9 cellular contexts compared by ENCODE assay signal in the genomic region with DNA sequence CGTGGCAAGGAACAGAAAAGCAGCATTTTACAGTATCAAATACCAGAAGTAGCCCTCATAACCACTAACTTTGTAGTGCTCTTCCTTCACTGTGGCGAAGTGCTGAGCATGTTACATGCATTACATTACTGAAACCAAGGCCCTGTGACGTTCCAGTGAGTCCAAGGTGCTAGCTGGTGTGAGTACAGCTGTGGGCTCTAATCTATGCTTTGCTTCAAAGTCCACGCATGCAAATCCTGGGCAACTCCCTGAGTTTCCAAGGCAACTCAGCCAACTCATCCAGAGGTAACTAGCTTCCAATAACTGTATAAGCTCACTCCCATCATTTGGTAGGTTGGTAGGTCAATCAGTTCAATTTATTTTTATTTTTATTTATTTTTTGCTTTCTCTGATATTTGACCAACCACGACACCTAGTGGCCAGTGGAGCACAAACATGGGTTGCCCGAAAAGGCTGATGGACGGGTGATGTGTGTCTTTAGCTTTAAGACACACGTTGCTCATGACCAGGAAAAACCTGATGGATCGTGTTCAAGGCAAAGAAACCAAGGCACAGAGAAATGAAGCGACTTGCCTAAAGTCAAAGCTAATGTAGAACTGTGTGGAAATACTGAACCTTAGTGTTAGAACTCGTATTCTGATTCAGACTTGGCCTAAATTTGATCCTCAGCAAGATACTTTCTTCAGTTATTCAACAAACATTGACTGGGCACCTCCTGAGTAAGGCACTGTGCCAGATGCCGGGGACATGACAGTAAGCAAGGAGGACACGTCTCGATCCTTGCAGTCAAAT.
DNase-seq lines count a peak whose midpoint lies in the region; ATAC-seq, FAIRE-seq and TF ChIP-seq lines count a peak whose summit lies in the region.
"Had no signal": no experiment of that assay in that cellular context is flagged by ENCODE, and none has a peak within 500 bp of the region (broad histone marks: within the 10 kb centered on the region; RNA-seq: fewer than 3 reads in every experiment).

No MANE protein-coding gene starts in this region.

- peak; percentile 17 to 72 (median 52) for DNase-seq in CD8-positive, alpha-beta T cell
- DNase-seq in NCI-H69 (lab: John Stamatoyannopoulos, UW): peak; percentile 82
- peak; percentile 23 to 39 for DNase-seq in activated CD8-positive, alpha-beta memory T cell treated with anti-CD3 and anti-CD28 coated beads for 1 hour (ENCODE audit: extremely low read depth in 1 of 2, low read depth in 1 of 2)
- DNase-seq in endothelial cell of umbilical vein (ENCODE audit: low read depth, low spot score): peak; percentile 78
- DNase-seq in stimulated activated naive CD8-positive, alpha-beta T cell treated with anti-CD3 and anti-CD28 coated beads, Interleukin-15, amount 100 ng/mL, for 72 hours: peak; percentile 43 to 54

- CTCF ChIA-PET in CD8-positive, alpha-beta T cell (lab: Charles Lee): interaction anchor here (0.7 to 13.2 kb wide), 49 partner anchors 9 to 1102 kb away, joined by 3 to 402 read pairs (median 4); a partner anchor contains a TSS
- CTCF ChIA-PET in endothelial cell of umbilical vein (lab: Charles Lee): interaction anchor here (0.6 to 13.8 kb wide), 75 partner anchors 8 to 527 kb away, joined by 3 to 392 read pairs (median 5); a partner anchor contains a TSS

- no TSS peak for BruUV-seq in endothelial cell of umbilical vein (replicated peaks; lab: Mats Ljungman, UMichigan)

- H3K36me3 ChIP-seq in CD8-positive, alpha-beta T cell (ENCODE audit: insufficient read depth, low read length): no peaks in the 10 kb centered on the region
- H3K36me3 ChIP-seq in endothelial cell of umbilical vein (ENCODE audit: control insufficient read depth in 2 of 2, extremely low read depth in 1 of 2, insufficient read depth in 2 of 2, low read length in 2 of 2) (peaks cover 0 to 3% of the 10 kb centered on the region in 2 experiments), mucosa of rectum (ENCODE audit: control insufficient read depth in 2 of 2, insufficient read depth in 2 of 2, low read length in 2 of 2) (no peaks in the 10 kb centered on the region)

- TF ChIP-seq CTCF in CD8-positive, alpha-beta T cell (IDR thresholded peaks at IDR 0.05): peak; percentile 95
- peak; percentile 67 to 85 for TF ChIP-seq CTCF in endothelial cell of umbilical vein (IDR thresholded peaks at IDR 0.05; ENCODE audit: extremely low read depth in 1 of 2, insufficient read depth in 1 of 2, low read depth in 1 of 2, low read length in 2 of 2)

- no peak overlapping the region for H3K4me3 Mint-ChIP-seq in CD8-positive, alpha-beta T cell
- H3K4me3 Mint-ChIP-seq in stimulated activated naive CD8-positive, alpha-beta T cell treated with anti-CD3 and anti-CD28 coated beads, Interleukin-15, amount 100 ng/mL, for 72 hours: no peak overlapping the region
- H3K4me3 Mint-ChIP-seq: activated naive CD4-positive, alpha-beta T cell treated with anti-CD3 and anti-CD28 coated beads, Interleukin-2, amount 50 U/mL, for 24 hours had no signal

- no peaks in the 10 kb centered on the region for H3K4me1 ChIP-seq in CD8-positive, alpha-beta T cell (ENCODE audit: insufficient read depth, low read length)
- H3K4me1 ChIP-seq in endothelial cell of umbilical vein (ENCODE audit: control insufficient read depth, extremely low read depth, insufficient read depth, low read length) (peaks cover 7% of the 10 kb centered on the region), mucosa of rectum (ENCODE audit: control insufficient read depth in 2 of 2, insufficient read depth in 2 of 2, low read length in 2 of 2) (peaks cover 39 to 43% of the 10 kb centered on the region in 2 donors)

- H3K36me3 Mint-ChIP-seq in CD8-positive, alpha-beta T cell: no peaks in the 10 kb centered on the region
- H3K36me3 Mint-ChIP-seq: activated naive CD4-positive, alpha-beta T cell treated with anti-CD3 and anti-CD28 coated beads, Interleukin-2, amount 50 U/mL, for 24 hours had no signal

- no peak overlapping the region for H3K4me2 ChIP-seq in endothelial cell of umbilical vein (ENCODE audit: insufficient read depth, low read length)

- intact Hi-C loops in CD8-positive, alpha-beta T cell (cut with DNase I, micrococcal nuclease): loop anchor here (1.0 to 10.0 kb wide), 6 partner anchors 75 to 585 kb away; a partner anchor contains a TSS
- intact Hi-C loops in endothelial cell of umbilical vein (cut with micrococcal nuclease): loop anchor here (1.0 to 2.0 kb wide), 6 partner anchors 37 to 225 kb away; no protein-coding TSS in a partner anchor

- no peaks in the 10 kb centered on the region for H3K9me1 ChIP-seq in endothelial cell of umbilical vein (replicated peaks; ENCODE audit: control insufficient read depth, extremely low read depth, insufficient read depth, low read length)

- H3K9me3 ChIP-seq in CD8-positive, alpha-beta T cell (ENCODE audit: low read length): no peaks in the 10 kb centered on the region
- H3K9me3 ChIP-seq in endothelial cell of umbilical vein (replicated peaks; ENCODE audit: control insufficient read depth, insufficient read depth, low read length): no peaks in the 10 kb centered on the region
- H3K9me3 ChIP-seq in mucosa of rectum (ENCODE audit: control insufficient read depth in 2 of 2, low read length in 2 of 2): no peaks in the 10 kb centered on the region

- peaks cover 55% of the 10 kb centered on the region for H3K79me2 ChIP-seq in endothelial cell of umbilical vein (ENCODE audit: control insufficient read depth, insufficient read depth, low read length)

- H3K27ac Mint-ChIP-seq in CD8-positive, alpha-beta T cell: no peak overlapping the region
- H3K27ac Mint-ChIP-seq in stimulated activated naive CD8-positive, alpha-beta T cell treated with anti-CD3 and anti-CD28 coated beads, Interleukin-15, amount 100 ng/mL, for 72 hours: peak overlapping the region in 1 of 2 donors; percentile 11
- H3K27ac Mint-ChIP-seq: activated naive CD4-positive, alpha-beta T cell treated with anti-CD3 and anti-CD28 coated beads, Interleukin-2, amount 50 U/mL, for 24 hours had no signal

- dilution Hi-C loops in endothelial cell of umbilical vein (cut with MboI; ENCODE audit: extremely low pct_ligation_motif_present, low sequenced_read_pairs): loop anchor here (25.0 kb wide), 1 partner anchor 223 kb away; no protein-coding TSS in a partner anchor

- no peaks in the 10 kb centered on the region for H3K4me1 Mint-ChIP-seq in CD8-positive, alpha-beta T cell (ENCODE audit: low read depth)
- H3K4me1 Mint-ChIP-seq in stimulated activated naive CD8-positive, alpha-beta T cell treated with anti-CD3 and anti-CD28 coated beads, Interleukin-15, amount 100 ng/mL, for 72 hours: no peaks in the 10 kb centered on the region
- H3K4me1 Mint-ChIP-seq: activated naive CD4-positive, alpha-beta T cell treated with anti-CD3 and anti-CD28 coated beads, Interleukin-2, amount 50 U/mL, for 24 hours had no signal

- H3K9me3 Mint-ChIP-seq in CD8-positive, alpha-beta T cell: no peaks in the 10 kb centered on the region
- H3K9me3 Mint-ChIP-seq in stimulated activated naive CD8-positive, alpha-beta T cell treated with anti-CD3 and anti-CD28 coated beads, Interleukin-15, amount 100 ng/mL, for 72 hours: no peaks in the 10 kb centered on the region
- H3K9me3 Mint-ChIP-seq: activated naive CD4-positive, alpha-beta T cell treated with anti-CD3 and anti-CD28 coated beads, Interleukin-2, amount 50 U/mL, for 24 hours had no signal

- H3K9ac ChIP-seq in endothelial cell of umbilical vein (replicated peaks; ENCODE audit: extremely low read depth, insufficient read depth, low read length): peak overlapping the region; percentile 22
- peak overlapping the region; percentile 34 to 63 for H3K9ac ChIP-seq in mucosa of rectum (ENCODE audit: low read depth in 1 of 2, low read length in 2 of 2)

- POLR2A ChIA-PET in CD8-positive, alpha-beta T cell (lab: Charles Lee): interaction anchor here (1.3 to 1.4 kb wide), 2 partner anchors 14 to 199 kb away, joined by 3 to 5 read pairs; no protein-coding TSS in a partner anchor
- POLR2A ChIA-PET in endothelial cell of umbilical vein (lab: Charles Lee): interaction anchor here (1.6 to 2.6 kb wide), 2 partner anchors 75 to 228 kb away, joined by 8 to 20 read pairs; a partner anchor contains a TSS

- H3K27me3 ChIP-seq in CD8-positive, alpha-beta T cell (ENCODE audit: insufficient read depth, low read length): no peaks in the 10 kb centered on the region
- H3K27me3 ChIP-seq in endothelial cell of umbilical vein (ENCODE audit: control insufficient read depth in 2 of 2, insufficient read depth in 2 of 2, low read length in 2 of 2) (no peaks in the 10 kb centered on the region), mucosa of rectum (ENCODE audit: control insufficient read depth in 2 of 2, insufficient read depth in 2 of 2, low read length in 2 of 2) (no peaks in the 10 kb centered on the region)

- no peak overlapping the region for H3K4me3 ChIP-seq in CD8-positive, alpha-beta T cell (ENCODE audit: low read depth, low read length)
- no peak overlapping the region for H3K4me3 ChIP-seq in endothelial cell of umbilical vein (replicated peaks in 1 of 3; ENCODE audit: insufficient read depth in 1 of 3, low read depth in 1 of 3, low read length in 3 of 3)
- H3K4me3 ChIP-seq in mucosa of rectum (ENCODE audit: low read length in 2 of 2): peak overlapping the region in 1 of 2 donors; percentile 10

- peaks cover 5% of the 10 kb centered on the region for H4K20me1 ChIP-seq in endothelial cell of umbilical vein (replicated peaks; ENCODE audit: control insufficient read depth, extremely low read depth, insufficient read depth, low read length)

- H3K27ac ChIP-seq in CD8-positive, alpha-beta T cell (ENCODE audit: low read depth, low read length): no peak overlapping the region
- H3K27ac ChIP-seq in endothelial cell of umbilical vein (ENCODE audit: insufficient read depth, low read depth, low read length) (peak overlapping the region; percentile 24), mucosa of rectum (ENCODE audit: low read depth in 2 of 2, low read length in 2 of 2) (peak overlapping the region; percentile 88 to 92)

- peaks cover 19% of the 10 kb centered on the region for H3K27me3 Mint-ChIP-seq in CD8-positive, alpha-beta T cell (ENCODE audit: low read depth)
- peaks cover 33% of the 10 kb centered on the region for H3K27me3 Mint-ChIP-seq in stimulated activated naive CD8-positive, alpha-beta T cell treated with anti-CD3 and anti-CD28 coated beads, Interleukin-15, amount 100 ng/mL, for 72 hours

- H2AFZ ChIP-seq in endothelial cell of umbilical vein (ENCODE audit: low read depth, low read length): no peak overlapping the region

- peak; percentile 85 for FAIRE-seq in endothelial cell of umbilical vein (lab: Jason Lieb, UNC)

- no peak for TF ChIP-seq POLR2A in endothelial cell of umbilical vein (IDR thresholded peaks at IDR 0.05; ENCODE audit: low read depth, low read length)

- peak; percentile 56 for ATAC-seq in CD8-positive, alpha-beta T cell
- ATAC-seq in GM19328 (IDR thresholded peaks at IDR 0.05; ENCODE audit: unreplicated experiment): peak; percentile 98
- ATAC-seq in HG03354 (IDR thresholded peaks at IDR 0.05; ENCODE audit: poor library complexity, severe bottlenecking, unreplicated experiment): peak; percentile 100
- peak; percentile 72 for ATAC-seq in stimulated activated naive CD8-positive, alpha-beta T cell treated with anti-CD3 and anti-CD28 coated beads, Interleukin-15, amount 100 ng/mL, for 72 hours

TF ChIP-seq in endothelial cell of umbilical vein, 7 proteins besides CTCF, POLR2A, EP300 and RAD21 (continues in another document):
- TF ChIP-seq FOS (IDR thresholded peaks at IDR 0.05; ENCODE audit: borderline replicate concordance, insufficient read depth, low read length) (no peak), EZH2 (IDR thresholded peaks at IDR 0.05; ENCODE audit: borderline replicate concordance, low read depth, low read length, severe bottlenecking) (no peak)

Comparison
In these comparisons a context has a peak if more than half of its experiments do, and no peak if none do; other contexts are left out.
1. DNase-seq: peak in every context shown above with its lines; median percentile 82 in NCI-H69; 78 in endothelial cell of umbilical vein; 52 in CD8-positive, alpha-beta T cell; 48 in stimulated activated naive CD8-positive, alpha-beta T cell treated with anti-CD3 and anti-CD28 coated beads, Interleukin-15, amount 100 ng/mL, for 72 hours; 31 in activated CD8-positive, alpha-beta memory T cell treated with anti-CD3 and anti-CD28 coated beads for 1 hour.